Comparison of ENCODE assay signal across 1 cellular context in genomic region chr3:14678015-14678503, GRCh38.
TF ChIP-seq lines count a peak whose summit lies in the region.

No MANE protein-coding gene starts in this region.

TF ChIP-seq in HepG2, 621 proteins besides CTCF, POLR2A, EP300 and RAD21 (continued from another document and continues in another):
- TF ChIP-seq, protein P1, sequence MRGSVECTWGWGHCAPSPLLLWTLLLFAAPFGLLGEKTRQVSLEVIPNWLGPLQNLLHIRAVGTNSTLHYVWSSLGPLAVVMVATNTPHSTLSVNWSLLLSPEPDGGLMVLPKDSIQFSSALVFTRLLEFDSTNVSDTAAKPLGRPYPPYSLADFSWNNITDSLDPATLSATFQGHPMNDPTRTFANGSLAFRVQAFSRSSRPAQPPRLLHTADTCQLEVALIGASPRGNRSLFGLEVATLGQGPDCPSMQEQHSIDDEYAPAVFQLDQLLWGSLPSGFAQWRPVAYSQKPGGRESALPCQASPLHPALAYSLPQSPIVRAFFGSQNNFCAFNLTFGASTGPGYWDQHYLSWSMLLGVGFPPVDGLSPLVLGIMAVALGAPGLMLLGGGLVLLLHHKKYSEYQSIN (CRISPR knock-in tag; IDR thresholded peaks at IDR 0.05; ENCODE audit: borderline replicate concordance): no peak
- TF ChIP-seq RNF219 (CRISPR knock-in tag; IDR thresholded peaks at IDR 0.05) (0 out of 2 replicates have a peak, but pooled peaks have one; percentile 72), E2F5 (CRISPR knock-in tag; conservative IDR thresholded peaks at IDR 0.05) (no peak), ZNF234 (CRISPR knock-in tag; conservative IDR thresholded peaks at IDR 0.05) (no peak), MLX (CRISPR knock-in tag; IDR thresholded peaks at IDR 0.05) (peak; percentile 99), ZNF772 (CRISPR knock-in tag; IDR thresholded peaks at IDR 0.05) (peak; percentile 94), ZC3H4 (CRISPR knock-in tag; IDR thresholded peaks at IDR 0.05; ENCODE audit: borderline replicate concordance) (no peak), AGO1 (IDR thresholded peaks at IDR 0.05; ENCODE audit: low read depth, low read length, poor library complexity, severe bottlenecking) (no peak), FOXA3 (CRISPR knock-in tag; IDR thresholded peaks at IDR 0.05) (peak; percentile 93), U2AF1 (optimal IDR thresholded peaks at IDR 0.05; ENCODE audit: low read depth, low read length) (no peak), RCOR2 (CRISPR knock-in tag; IDR thresholded peaks at IDR 0.05) (peak; percentile 77; the same call in 1 of the 2 replicates), ZNF775 (CRISPR knock-in tag; IDR thresholded peaks at IDR 0.05; ENCODE audit: borderline replicate concordance) (peak; percentile 45; the same call in 1 of the 2 replicates), NFKBIZ (CRISPR knock-in tag; IDR thresholded peaks at IDR 0.05) (peak; percentile 90), SALL2 (CRISPR knock-in tag; IDR thresholded peaks at IDR 0.05) (peak; percentile 86; the same call in 1 of the 2 replicates), NPAS2 (CRISPR knock-in tag; IDR thresholded peaks at IDR 0.05; ENCODE audit: borderline replicate concordance) (no peak), ZNF362 (CRISPR knock-in tag; IDR thresholded peaks at IDR 0.05; ENCODE audit: borderline replicate concordance) (peak; percentile 76; the same call in 1 of the 2 replicates), ZNF225 (CRISPR knock-in tag; IDR thresholded peaks at IDR 0.05) (no peak; the same call in 1 of the 2 replicates), KAT7 (CRISPR knock-in tag; IDR thresholded peaks at IDR 0.05; ENCODE audit: borderline replicate concordance) (no peak), MAX (IDR thresholded peaks at IDR 0.05) (peak; percentile 96), SRF (IDR thresholded peaks at IDR 0.05; ENCODE audit: low read depth, low read length) (no peak), SALL1 (CRISPR knock-in tag; IDR thresholded peaks at IDR 0.05) (peak; percentile 98), ZBTB4 (CRISPR knock-in tag; IDR thresholded peaks at IDR 0.05; ENCODE audit: borderline replicate concordance) (peak; percentile 60; the same call in 1 of the 2 replicates), KDM4B (CRISPR knock-in tag; IDR thresholded peaks at IDR 0.05) (peak; percentile 71; the same call in 1 of the 2 replicates), SP140L (CRISPR knock-in tag; IDR thresholded peaks at IDR 0.05; ENCODE audit: borderline replicate concordance) (no peak), THRA (CRISPR knock-in tag; IDR thresholded peaks at IDR 0.05; ENCODE audit: borderline replicate concordance) (peak; percentile 85; the same call in 1 of the 2 replicates), NRL (CRISPR knock-in tag; IDR thresholded peaks at IDR 0.05; ENCODE audit: borderline replicate concordance) (no peak), CSRNP2 (CRISPR knock-in tag; conservative IDR thresholded peaks at IDR 0.05; ENCODE audit: low read depth) (no peak), CENPBD1 (CRISPR knock-in tag; IDR thresholded peaks at IDR 0.05; ENCODE audit: borderline replicate concordance, low read depth) (no peak), ERF (CRISPR knock-in tag; IDR thresholded peaks at IDR 0.05) (peak; percentile 64; the same call in 1 of the 2 replicates), NFE2L1 (CRISPR knock-in tag; IDR thresholded peaks at IDR 0.05; ENCODE audit: borderline replicate concordance) (no peak), ZNF644 (CRISPR knock-in tag; IDR thresholded peaks at IDR 0.05; ENCODE audit: low read depth) (peak; percentile 78; the same call in 1 of the 2 replicates), TBX2 (CRISPR knock-in tag; IDR thresholded peaks at IDR 0.05; ENCODE audit: borderline replicate concordance) (peak; percentile 99), AGO2 (optimal IDR thresholded peaks at IDR 0.05; ENCODE audit: low read depth, low read length) (no peak), ZNF549 (CRISPR knock-in tag; IDR thresholded peaks at IDR 0.05) (0 out of 2 replicates have a peak, but pooled peaks have one; percentile 74), BRD4 (CRISPR knock-in tag; IDR thresholded peaks at IDR 0.05) (peak; percentile 75)
- TF ChIP-seq, protein P2, sequence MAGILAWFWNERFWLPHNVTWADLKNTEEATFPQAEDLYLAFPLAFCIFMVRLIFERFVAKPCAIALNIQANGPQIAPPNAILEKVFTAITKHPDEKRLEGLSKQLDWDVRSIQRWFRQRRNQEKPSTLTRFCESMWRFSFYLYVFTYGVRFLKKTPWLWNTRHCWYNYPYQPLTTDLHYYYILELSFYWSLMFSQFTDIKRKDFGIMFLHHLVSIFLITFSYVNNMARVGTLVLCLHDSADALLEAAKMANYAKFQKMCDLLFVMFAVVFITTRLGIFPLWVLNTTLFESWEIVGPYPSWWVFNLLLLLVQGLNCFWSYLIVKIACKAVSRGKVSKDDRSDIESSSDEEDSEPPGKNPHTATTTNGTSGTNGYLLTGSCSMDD (CRISPR knock-in tag; IDR thresholded peaks at IDR 0.05): no peak
- TF ChIP-seq, protein P3, sequence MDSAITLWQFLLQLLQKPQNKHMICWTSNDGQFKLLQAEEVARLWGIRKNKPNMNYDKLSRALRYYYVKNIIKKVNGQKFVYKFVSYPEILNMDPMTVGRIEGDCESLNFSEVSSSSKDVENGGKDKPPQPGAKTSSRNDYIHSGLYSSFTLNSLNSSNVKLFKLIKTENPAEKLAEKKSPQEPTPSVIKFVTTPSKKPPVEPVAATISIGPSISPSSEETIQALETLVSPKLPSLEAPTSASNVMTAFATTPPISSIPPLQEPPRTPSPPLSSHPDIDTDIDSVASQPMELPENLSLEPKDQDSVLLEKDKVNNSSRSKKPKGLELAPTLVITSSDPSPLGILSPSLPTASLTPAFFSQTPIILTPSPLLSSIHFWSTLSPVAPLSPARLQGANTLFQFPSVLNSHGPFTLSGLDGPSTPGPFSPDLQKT (CRISPR knock-in tag; IDR thresholded peaks at IDR 0.05; ENCODE audit: borderline replicate concordance): no peak
- TF ChIP-seq, protein P4, sequence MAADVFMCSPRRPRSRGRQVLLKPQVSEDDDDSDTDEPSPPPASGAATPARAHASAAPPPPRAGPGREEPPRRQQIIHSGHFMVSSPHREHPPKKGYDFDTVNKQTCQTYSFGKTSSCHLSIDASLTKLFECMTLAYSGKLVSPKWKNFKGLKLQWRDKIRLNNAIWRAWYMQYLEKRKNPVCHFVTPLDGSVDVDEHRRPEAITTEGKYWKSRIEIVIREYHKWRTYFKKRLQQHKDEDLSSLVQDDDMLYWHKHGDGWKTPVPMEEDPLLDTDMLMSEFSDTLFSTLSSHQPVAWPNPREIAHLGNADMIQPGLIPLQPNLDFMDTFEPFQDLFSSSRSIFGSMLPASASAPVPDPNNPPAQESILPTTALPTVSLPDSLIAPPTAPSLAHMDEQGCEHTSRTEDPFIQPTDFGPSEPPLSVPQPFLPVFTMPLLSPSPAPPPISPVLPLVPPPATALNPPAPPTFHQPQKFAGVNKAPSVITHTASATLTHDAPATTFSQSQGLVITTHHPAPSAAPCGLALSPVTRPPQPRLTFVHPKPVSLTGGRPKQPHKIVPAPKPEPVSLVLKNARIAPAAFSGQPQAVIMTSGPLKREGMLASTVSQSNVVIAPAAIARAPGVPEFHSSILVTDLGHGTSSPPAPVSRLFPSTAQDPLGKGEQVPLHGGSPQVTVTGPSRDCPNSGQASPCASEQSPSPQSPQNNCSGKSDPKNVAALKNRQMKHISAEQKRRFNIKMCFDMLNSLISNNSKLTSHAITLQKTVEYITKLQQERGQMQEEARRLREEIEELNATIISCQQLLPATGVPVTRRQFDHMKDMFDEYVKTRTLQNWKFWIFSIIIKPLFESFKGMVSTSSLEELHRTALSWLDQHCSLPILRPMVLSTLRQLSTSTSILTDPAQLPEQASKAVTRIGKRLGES (CRISPR knock-in tag; IDR thresholded peaks at IDR 0.05; ENCODE audit: borderline replicate concordance): peak; percentile 77; the same call in 1 of the 2 replicates
- TF ChIP-seq, protein P5, sequence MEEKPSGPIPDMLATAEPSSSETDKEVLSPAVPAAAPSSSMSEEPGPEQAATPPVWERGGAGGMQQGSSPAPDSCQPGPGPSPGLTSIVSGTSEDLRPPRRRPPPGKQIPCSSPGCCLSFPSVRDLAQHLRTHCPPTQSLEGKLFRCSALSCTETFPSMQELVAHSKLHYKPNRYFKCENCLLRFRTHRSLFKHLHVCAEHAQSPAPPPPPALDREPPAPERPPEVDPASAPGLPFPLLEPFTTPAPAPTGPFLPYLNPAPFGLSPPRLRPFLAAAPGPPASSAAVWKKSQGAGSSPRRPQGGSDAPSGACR (CRISPR knock-in tag; IDR thresholded peaks at IDR 0.05): peak; percentile 85; the same call in 1 of the 2 replicates
